15 cellular contexts compared by ENCODE assay signal in the genomic region with DNA sequence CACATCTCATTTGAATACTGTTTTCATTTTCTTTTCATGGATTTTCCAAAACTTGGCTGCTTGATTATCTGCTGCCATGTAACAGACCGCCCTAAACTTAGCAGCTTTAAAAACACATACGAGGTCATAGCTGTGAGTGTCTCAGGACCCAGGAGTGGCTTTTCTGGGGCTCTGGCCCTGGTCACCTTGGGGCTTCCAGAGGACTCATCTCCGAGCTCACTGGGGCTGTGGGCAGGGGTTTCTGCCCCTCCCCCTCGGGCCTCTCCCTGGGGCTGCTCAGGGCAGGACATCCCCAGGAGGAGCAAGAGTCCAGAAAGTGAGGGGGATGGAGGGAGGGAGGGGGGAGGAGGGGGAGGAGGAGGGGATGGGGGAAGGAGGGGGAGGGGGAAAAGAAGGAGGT.
"Had no signal": no experiment of that assay in that cellular context is flagged by ENCODE, and none has a peak within 500 bp of the region (broad histone marks: within the 10 kb centered on the region; RNA-seq: fewer than 3 reads in every experiment).

No MANE protein-coding gene starts in this region.

- H3K4me3 ChIP-seq: hepatocyte, smooth muscle cell, transverse colon had no signal

- ATAC-seq: activated CD8-positive, alpha-beta memory T cell treated with anti-CD3 and anti-CD28 coated beads, Interleukin-2, amount 10 ng/mL, durations not matched to agents 7 days and 5 days; naive thymus-derived CD4-positive, alpha-beta T cell; stimulated activated effector memory CD8-positive, alpha-beta T cell treated with anti-CD3 and anti-CD28 coated beads, Interleukin-12 subunit alpha, Interleukin-12 subunit beta, amount 100 ng/mL, for 72 hours had no signal

- H3K27me3 ChIP-seq: hepatocyte, transverse colon had no signal

- H3K4me2 ChIP-seq: hepatocyte, smooth muscle cell had no signal

- H3K27ac ChIP-seq: epithelial cell of prostate, hepatocyte, transverse colon had no signal

- H3K9me3 ChIP-seq: transverse colon had no signal

- DNase-seq: activated CD4-positive, alpha-beta T cell treated with anti-CD3 and anti-CD28 coated beads for 1 hour; activated CD4-positive, alpha-beta T cell treated with anti-CD3 and anti-CD28 coated beads, Interleukin-2, amount 50 U/mL, for 48 hours; activated CD8-positive, alpha-beta memory T cell treated with anti-CD3 and anti-CD28 coated beads, Interleukin-2, amount 10 ng/mL, durations not matched to agents 7 days and 5 days; activated naive CD8-positive, alpha-beta T cell treated with anti-CD3 and anti-CD28 coated beads, Interleukin-2, amount 10 ng/mL, durations not matched to agents 7 days and 5 days; activated T-cell treated with anti-CD3 and anti-CD28 coated beads, Interleukin-2, amount 50 U/mL, for 48 hours; cortex of kidney; effector memory CD4-positive, alpha-beta T cell; kidney glomerular epithelial cell; naive thymus-derived CD4-positive, alpha-beta T cell; T1000; transverse colon had no signal
